In genomic region chr1:33005117-33005811, GRCh38 we compare ENCODE assay signal across 1 cellular context.
TF ChIP-seq lines count a peak whose summit lies in the region.

No MANE protein-coding gene starts in this region.

TF ChIP-seq in K562, 482 proteins besides CTCF, POLR2A, EP300 and RAD21:
- TF ChIP-seq POLR2AphosphoS2 (IDR thresholded peaks at IDR 0.05; ENCODE audit: low read length), result peak; percentile 52; the same call in 1 of the 2 replicates
- TF ChIP-seq ZNF253 (CRISPR knock-in tag; conservative IDR thresholded peaks at IDR 0.05), result no peak
- no peak for TF ChIP-seq TGIF2 (CRISPR knock-in tag; IDR thresholded peaks at IDR 0.05)
- TF ChIP-seq POLR2AphosphoS5 (IDR thresholded peaks at IDR 0.05; ENCODE audit: control insufficient read depth, insufficient read depth, low read depth, low read length), result peak; percentile 11; the same call in 1 of the 2 replicates
